1 cellular context compared by ENCODE assay signal in genomic region chr10:63268798-63269503, GRCh38.
TF ChIP-seq lines count a peak whose summit lies in the region.

No MANE protein-coding gene starts in this region.

TF ChIP-seq in HepG2, 621 proteins besides CTCF, POLR2A, EP300 and RAD21 (continued from another document and continues in another):
- TF ChIP-seq SNAPC4 (CRISPR knock-in tag; IDR thresholded peaks at IDR 0.05): no peak
- no peak for TF ChIP-seq KDM5B (CRISPR knock-in tag; IDR thresholded peaks at IDR 0.05; ENCODE audit: borderline replicate concordance)
- TF ChIP-seq ZNF841 (CRISPR knock-in tag; IDR thresholded peaks at IDR 0.05; ENCODE audit: borderline replicate concordance): no peak
- peak; percentile 52 for TF ChIP-seq TBL1XR1 (IDR thresholded peaks at IDR 0.05; ENCODE audit: borderline replicate concordance, low read length, partially characterized antibody)
- TF ChIP-seq CREM (IDR thresholded peaks at IDR 0.05): peak; percentile 53; the same call in 1 of the 2 replicates
- TF ChIP-seq CREM (CRISPR knock-in tag; IDR thresholded peaks at IDR 0.05): no peak
- 0 out of 2 replicates have a peak, but pooled peaks have one; percentile 39 for TF ChIP-seq ZNF619 (CRISPR knock-in tag; IDR thresholded peaks at IDR 0.05)
- no peak for TF ChIP-seq ZFP62 (CRISPR knock-in tag; IDR thresholded peaks at IDR 0.05)
- peak; percentile 37; the same call in 1 of the 2 replicates for TF ChIP-seq RXRA (CRISPR knock-in tag; IDR thresholded peaks at IDR 0.05)
- no peak for TF ChIP-seq ZBTB34 (CRISPR knock-in tag; IDR thresholded peaks at IDR 0.05)
- no peak for TF ChIP-seq CHD2 (IDR thresholded peaks at IDR 0.05; ENCODE audit: low read depth, low read length)
- TF ChIP-seq TP53 (CRISPR knock-in tag; conservative IDR thresholded peaks at IDR 0.05): no peak
- TF ChIP-seq TAF1 (CRISPR knock-in tag; IDR thresholded peaks at IDR 0.05): peak; percentile 92
- TF ChIP-seq TCF12 (IDR thresholded peaks at IDR 0.05): no peak
- no peak for TF ChIP-seq TCF12 (CRISPR knock-in tag; IDR thresholded peaks at IDR 0.05)
- TF ChIP-seq HNRNPH1 (optimal IDR thresholded peaks at IDR 0.05; ENCODE audit: low read depth, low read length): no peak
- TF ChIP-seq E2F5 (CRISPR knock-in tag; conservative IDR thresholded peaks at IDR 0.05): no peak
- TF ChIP-seq AGO2 (optimal IDR thresholded peaks at IDR 0.05; ENCODE audit: low read depth, low read length): no peak
- TF ChIP-seq ZBTB43 (CRISPR knock-in tag; conservative IDR thresholded peaks at IDR 0.05): peak; percentile 43; the same call in 1 of the 2 replicates
- no peak for TF ChIP-seq MTF1 (CRISPR knock-in tag; IDR thresholded peaks at IDR 0.05)
- peak; percentile 56; the same call in 1 of the 2 replicates for TF ChIP-seq TOPORS (CRISPR knock-in tag; IDR thresholded peaks at IDR 0.05)
- no peak for TF ChIP-seq ZNF776 (CRISPR knock-in tag; IDR thresholded peaks at IDR 0.05)
- peak; percentile 49; the same call in 1 of the 2 replicates for TF ChIP-seq ETV5 (CRISPR knock-in tag; IDR thresholded peaks at IDR 0.05; ENCODE audit: borderline replicate concordance)
- no peak for TF ChIP-seq GRHL1 (CRISPR knock-in tag; conservative IDR thresholded peaks at IDR 0.05)
- peak; percentile 11; the same call in 1 of the 2 replicates for TF ChIP-seq FOXK1 (CRISPR knock-in tag; IDR thresholded peaks at IDR 0.05; ENCODE audit: borderline replicate concordance, low read depth)
- no peak for TF ChIP-seq NR2C2 (CRISPR knock-in tag; IDR thresholded peaks at IDR 0.05; ENCODE audit: borderline replicate concordance)
- TF ChIP-seq ZNF318 (CRISPR knock-in tag; IDR thresholded peaks at IDR 0.05): no peak
- TF ChIP-seq SKIL (CRISPR knock-in tag; IDR thresholded peaks at IDR 0.05; ENCODE audit: borderline replicate concordance): peak; percentile 79
- peak; percentile 84 for TF ChIP-seq HOXA3 (CRISPR knock-in tag; IDR thresholded peaks at IDR 0.05)
- TF ChIP-seq FOXP1 (IDR thresholded peaks at IDR 0.05): no peak
- peak; percentile 51; the same call in 1 of the 2 replicates for TF ChIP-seq FOXP1 (CRISPR knock-in tag; IDR thresholded peaks at IDR 0.05)
- TF ChIP-seq NFIC (IDR thresholded peaks at IDR 0.05; ENCODE audit: low read length): 0 out of 2 replicates have a peak, but pooled peaks have one; percentile 26
- no peak for TF ChIP-seq ZNF225 (CRISPR knock-in tag; IDR thresholded peaks at IDR 0.05)
- TF ChIP-seq HDAC2 (CRISPR knock-in tag; IDR thresholded peaks at IDR 0.05): peak; percentile 56; the same call in 1 of the 2 replicates
- no peak for TF ChIP-seq ZBTB3 (CRISPR knock-in tag; IDR thresholded peaks at IDR 0.05; ENCODE audit: borderline replicate concordance, low read depth)
- no peak for TF ChIP-seq SATB2 (CRISPR knock-in tag; IDR thresholded peaks at IDR 0.05)
- TF ChIP-seq NFE2L1 (CRISPR knock-in tag; IDR thresholded peaks at IDR 0.05; ENCODE audit: borderline replicate concordance): no peak
- no peak for TF ChIP-seq PHF20 (CRISPR knock-in tag; IDR thresholded peaks at IDR 0.05)
- TF ChIP-seq KDM4B (CRISPR knock-in tag; IDR thresholded peaks at IDR 0.05): no peak
- 0 out of 2 replicates have a peak, but pooled peaks have one; percentile 32 for TF ChIP-seq RFXAP (CRISPR knock-in tag; IDR thresholded peaks at IDR 0.05; ENCODE audit: borderline replicate concordance)
- no peak for TF ChIP-seq XRCC5 (optimal IDR thresholded peaks at IDR 0.05; ENCODE audit: low read length)
- TF ChIP-seq ZNF629 (CRISPR knock-in tag; conservative IDR thresholded peaks at IDR 0.05): no peak
